Comparison of ENCODE assay signal across 8 cellular contexts in genomic region chr5:157283434-157283833, GRCh38. TPM values are rescaled to one million over a fixed set of nuclear protein-coding genes. Genes with fewer than 3 reads are reported as not detected.
DNase-seq lines count a peak whose midpoint lies in the region; ATAC-seq and TF ChIP-seq lines count a peak whose summit lies in the region.

No MANE protein-coding gene starts in this region.

- H3K9ac ChIP-seq in SK-N-SH, result no peak overlapping the region

- CTCF ChIA-PET in SK-N-SH (lab: Yijun Ruan, JAX), result interaction anchor here (0.7 to 1.4 kb wide), 3 partner anchors 11 to 140 kb away, joined by 3 to 4 read pairs (median 3); no protein-coding TSS in a partner anchor

- DNase-seq in NB4 (ENCODE audit: low read depth) (peak; percentile 19), kidney tubule cell (ENCODE audit: low spot score) (peak; percentile 43), NCI-H524 treated with DMSO at 0.1 percent for 48 hours (lab: John Stamatoyannopoulos, UW) (no peak), SK-N-SH (no peak), NCI-H2196 (lab: John Stamatoyannopoulos, UW; ENCODE audit: unreplicated experiment) (no peak), mesenteric fat pad (ENCODE audit: low spot score) (no peak)

- H4K20me1 ChIP-seq in SK-N-SH (ENCODE audit: insufficient read depth), result no peaks in the 10 kb centered on the region; the same call in 1 of the 2 replicates

- H3K27ac ChIP-seq in SK-N-SH (ENCODE audit: low read depth in 2 of 2, low read length in 1 of 2), result no peak overlapping the region

- no peaks in the 10 kb centered on the region for H3K9me3 ChIP-seq in SK-N-SH

- 100% methylated on average over 1 of the region's 3 CpGs for WGBS in SK-N-SH (ENCODE audit: low lambda C conversion rate)

- no peak overlapping the region for H2AFZ ChIP-seq in SK-N-SH (ENCODE audit: low read depth)

- no peak overlapping the region for H3K4me2 ChIP-seq in SK-N-SH

- TF ChIP-seq CTCF in NB4 (IDR thresholded peaks at IDR 0.05; ENCODE audit: low read depth, low read length) (no peak), SK-N-SH (IDR thresholded peaks at IDR 0.05) (no peak)

- H3K4me1 ChIP-seq in SK-N-SH (ENCODE audit: control insufficient read depth in 1 of 2, insufficient read depth in 2 of 2, low read depth in 1 of 2, low read length in 1 of 2), result peaks cover 7 to 9% of the 10 kb centered on the region in 2 experiments; a peak in 3 of 4 replicates

- no peak for TF ChIP-seq EP300 in SK-N-SH (IDR thresholded peaks at IDR 0.05; ENCODE audit: borderline replicate concordance in 1 of 2, low read depth in 1 of 2, low read length in 1 of 2)

- peak; percentile 98 for ATAC-seq in GM18873 (IDR thresholded peaks at IDR 0.05; ENCODE audit: low FRiP score, unreplicated experiment)
- ATAC-seq in HG02588 (IDR thresholded peaks at IDR 0.05; ENCODE audit: unreplicated experiment), result peak; percentile 97

- no peak for TF ChIP-seq RAD21 in SK-N-SH (IDR thresholded peaks at IDR 0.05; ENCODE audit: low read length)

- H3K4me3 ChIP-seq in NB4 (ENCODE audit: low read depth, low read length) (no peak overlapping the region), SK-N-SH (ENCODE audit: low read depth in 2 of 2, low read length in 1 of 2) (no peak overlapping the region)

- peaks cover 5% of the 10 kb centered on the region for H3F3A ChIP-seq in SK-N-SH (replicated peaks; ENCODE audit: insufficient read depth)

- peaks cover 12% of the 10 kb centered on the region for H3K79me2 ChIP-seq in SK-N-SH (ENCODE audit: insufficient read depth)

- H3K27me3 ChIP-seq in SK-N-SH (ENCODE audit: insufficient read depth), result no peaks in the 10 kb centered on the region

- POLR2A ChIA-PET in SK-N-SH (lab: Yijun Ruan, JAX), result no interaction called here

- TF ChIP-seq POLR2A in NB4 (IDR thresholded peaks at IDR 0.05; ENCODE audit: extremely low read depth, insufficient read length), result no peak

- no peaks in the 10 kb centered on the region for H3K9me2 ChIP-seq in SK-N-SH

- H3K36me3 ChIP-seq in SK-N-SH (replicated peaks in 1 of 2; ENCODE audit: control insufficient read depth in 1 of 2, insufficient read depth in 2 of 2, low read length in 1 of 2), result peaks cover 5 to 17% of the 10 kb centered on the region in 2 experiments

TF ChIP-seq in SK-N-SH, 30 proteins besides CTCF, POLR2A, EP300 and RAD21:
- TF ChIP-seq PBX3 (IDR thresholded peaks at IDR 0.05) (no peak), RXRA (IDR thresholded peaks at IDR 0.05; ENCODE audit: borderline replicate concordance, low read depth) (no peak), IRF3 (IDR thresholded peaks at IDR 0.05; ENCODE audit: low read depth, low read length) (no peak), FOXJ3 (CRISPR knock-in tag; IDR thresholded peaks at IDR 0.05) (no peak), REST (IDR thresholded peaks at IDR 0.05; ENCODE audit: low read depth, low read length) (no peak), MXI1 (IDR thresholded peaks at IDR 0.05; ENCODE audit: low read depth, low read length) (no peak), GATA2 (CRISPR knock-in tag; IDR thresholded peaks at IDR 0.05) (no peak)

RNA-seq across cellular contexts. Expression of gene CYFIP2, which starts 17.5 kb away (rescaled TPM):
- polyA plus RNA-seq in SK-N-SH (2012; rRNA removed), result 20.1 and 21.3 TPM in 2 replicates
- polyA plus RNA-seq in SK-N-SH (2012; cell fraction: cytosol; rRNA removed), result 17.0 and 20.2 TPM in 2 replicates
- polyA plus RNA-seq in SK-N-SH (2012; cell fraction: nucleus; rRNA removed), result 43.5 and 54.8 TPM in 2 replicates
- total RNA-seq in mesenteric fat pad, result 7.3 TPM

Comparison
In these comparisons a context has a peak if more than half of its experiments do, and no peak if none do; other contexts are left out.
1. DNase-seq: peak in NB4 (single experiment) and kidney tubule cell (single experiment); none in NCI-H524 treated with DMSO at 0.1 percent for 48 hours (single experiment), SK-N-SH (single experiment), NCI-H2196 (single experiment) and mesenteric fat pad (single experiment).